In the genomic region with DNA sequence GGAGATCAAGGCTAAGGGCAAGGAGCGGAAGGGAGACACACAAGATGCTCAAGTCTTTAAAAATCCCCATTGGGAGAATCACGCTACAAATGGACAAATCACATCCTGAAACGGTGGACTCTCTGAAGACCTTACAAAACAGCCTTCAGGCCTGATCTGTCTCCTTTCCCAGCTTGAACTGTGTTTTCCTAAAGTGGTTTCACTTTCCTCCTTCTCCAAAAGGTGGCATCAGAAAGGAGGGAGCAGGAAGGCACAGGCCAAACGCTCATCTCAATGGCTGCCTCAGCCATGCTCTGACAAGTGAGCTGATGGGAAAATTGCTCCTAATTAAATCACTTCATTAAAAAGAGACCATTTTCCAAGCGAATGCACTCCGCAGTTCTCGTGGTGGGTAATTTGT, we compare ENCODE assay signal across 8 cellular contexts. TPM values are rescaled to one million over a fixed set of nuclear protein-coding genes. Genes with fewer than 3 reads are reported as not detected.
DNase-seq lines count a peak whose midpoint lies in the region; ATAC-seq and TF ChIP-seq lines count a peak whose summit lies in the region.

No MANE protein-coding gene starts in this region.

- DNase-seq in Ammon's horn (ENCODE audit: low spot score), result peak; percentile 81
- peak; percentile 82 for DNase-seq in NCI-H1092 treated with DMSO at 0.1 percent for 48 hours (lab: John Stamatoyannopoulos, UW)
- peak; percentile 41 for DNase-seq in WERI-Rb-1
- no peak for DNase-seq in kidney epithelial cell (ENCODE audit: low read depth)
- DNase-seq in activated naive CD4-positive, alpha-beta T cell treated with anti-CD3 and anti-CD28 coated beads, Interleukin-2, amount 50 U/mL, for 16 hours, result no peak
- no peak for DNase-seq in mucosa of gallbladder (ENCODE audit: low spot score)
- DNase-seq in activated gamma-delta T cell (lab: John Stamatoyannopoulos, UW), result no peak

- H3K9me3 ChIP-seq in WERI-Rb-1 (ENCODE audit: severe bottlenecking), result no peaks in the 10 kb centered on the region

- ATAC-seq in HG02798 (IDR thresholded peaks at IDR 0.05; ENCODE audit: poor library complexity, unreplicated experiment), result no peak

- H3K27me3 ChIP-seq in WERI-Rb-1 (ENCODE audit: insufficient read depth, low read depth, severe bottlenecking) (peaks cover 10% of the 10 kb centered on the region), kidney epithelial cell (ENCODE audit: control insufficient read depth, insufficient read depth, low read length) (no peaks in the 10 kb centered on the region)

- no peak overlapping the region; the same call in 1 of the 2 replicates for H3K4me3 ChIP-seq in WERI-Rb-1 (ENCODE audit: low read depth, low read length)
- no peak overlapping the region for H3K4me3 ChIP-seq in kidney epithelial cell (ENCODE audit: low read depth, low read length)

- TF ChIP-seq CTCF in WERI-Rb-1 (IDR thresholded peaks at IDR 0.05; ENCODE audit: low read depth, low read length) (peak; percentile 47), kidney epithelial cell (IDR thresholded peaks at IDR 0.05; ENCODE audit: insufficient read depth, low read length, poor library complexity, severe bottlenecking) (peak; percentile 63)

- H3K36me3 ChIP-seq in WERI-Rb-1 (no peaks in the 10 kb centered on the region), kidney epithelial cell (ENCODE audit: control insufficient read depth, insufficient read depth, low read length) (no peaks in the 10 kb centered on the region)

- no peak overlapping the region for H3K27ac ChIP-seq in WERI-Rb-1

RNA-seq across cellular contexts. Expression of a gene that starts 47.7 kb away (rescaled TPM):
- total RNA-seq in kidney epithelial cell (14.6 and 15.7 TPM in 2 replicates), mucosa of gallbladder (5.0 TPM)

Comparison
In these comparisons a context has a peak if more than half of its experiments do, and no peak if none do; other contexts are left out.
1. DNase-seq: peak in Ammon's horn (single experiment), NCI-H1092 treated with DMSO at 0.1 percent for 48 hours (single experiment) and WERI-Rb-1 (single experiment); none in kidney epithelial cell (single experiment), activated naive CD4-positive, alpha-beta T cell treated with anti-CD3 and anti-CD28 coated beads, Interleukin-2, amount 50 U/mL, for 16 hours (single experiment), mucosa of gallbladder (single experiment) and activated gamma-delta T cell (single experiment).